Comparison of ENCODE assay signal across 9 cellular contexts in genomic region chr13:114100446-114101320, GRCh38. TPM values are rescaled to one million over a fixed set of nuclear protein-coding genes. Genes with fewer than 3 reads are reported as not detected.
DNase-seq lines count a peak whose midpoint lies in the region; ATAC-seq, FAIRE-seq and TF ChIP-seq lines count a peak whose summit lies in the region.
"Had no signal": no experiment of that assay in that cellular context is flagged by ENCODE, and none has a peak within 500 bp of the region (broad histone marks: within the 10 kb centered on the region; RNA-seq: fewer than 3 reads in every experiment).

No MANE protein-coding gene starts in this region.

- H3K9me3 Mint-ChIP-seq in astrocyte (ENCODE audit: unreplicated experiment): peaks cover under 1% of the 10 kb centered on the region
- H3K9me3 Mint-ChIP-seq: activated T-helper 1 cell treated with anti-CD3 and anti-CD28 coated beads, Interleukin-12 subunit alpha, Interleukin-12 subunit beta, Interleukin-2, Interleukin-4 antibody, amounts not matched to agents 30 ng/mL and 10 ng/mL and 1 ng/mL, durations not matched to agents 14 hours and 24 hours and 36 hours had no signal

- DNase-seq in SK-N-SH: peak; percentile 39
- DNase-seq in astrocyte (ENCODE audit: low read depth): no peak
- peak; percentile 45 for DNase-seq in lower lobe of right lung
- no peak for DNase-seq in hypothalamus (lab: John Stamatoyannopoulos, UW)
- DNase-seq in DMS79 (lab: John Stamatoyannopoulos, UW): no peak

- ATAC-seq in SK-N-SH treated with all-trans-retinoic acid at 6 μM for 48 hours (no peak), lower lobe of right lung (no peak), HG02571 (IDR thresholded peaks at IDR 0.05; ENCODE audit: unreplicated experiment) (no peak)

- H3K9ac ChIP-seq in SK-N-SH (no peak overlapping the region), astrocyte (ENCODE audit: low read length) (no peak overlapping the region)

- no peaks in the 10 kb centered on the region for H3K27me3 Mint-ChIP-seq in astrocyte (ENCODE audit: low read depth, unreplicated experiment)

- H3K27ac ChIP-seq in SK-N-SH (ENCODE audit: low read depth in 2 of 2, low read length in 1 of 2) (peak overlapping the region; percentile 22 to 24; a peak in 3 of 4 replicates), astrocyte (ENCODE audit: low read depth, low read length) (peak overlapping the region; percentile 42), lower lobe of right lung (no peak overlapping the region), thymus (ENCODE audit: low read depth) (peak overlapping the region; percentile 46)

- H3K27me3 ChIP-seq in SK-N-SH (ENCODE audit: insufficient read depth) (no peaks in the 10 kb centered on the region), astrocyte (ENCODE audit: insufficient read depth, low read length) (no peaks in the 10 kb centered on the region), lower lobe of right lung (ENCODE audit: low read depth) (no peaks in the 10 kb centered on the region), thymus (ENCODE audit: control insufficient read depth, insufficient read depth) (no peaks in the 10 kb centered on the region)

- peaks cover 7% of the 10 kb centered on the region for H3K36me3 Mint-ChIP-seq in astrocyte (ENCODE audit: low read depth, unreplicated experiment)

- H2AFZ ChIP-seq in SK-N-SH (ENCODE audit: low read depth) (no peak overlapping the region), astrocyte (ENCODE audit: low read depth, low read length) (no peak overlapping the region)

- no peak for TF ChIP-seq EP300 in SK-N-SH (IDR thresholded peaks at IDR 0.05; ENCODE audit: borderline replicate concordance in 1 of 2, low read depth in 1 of 2, low read length in 1 of 2)

- H4K20me1 ChIP-seq in SK-N-SH (ENCODE audit: insufficient read depth): peaks cover 57% of the 10 kb centered on the region
- peaks cover 79% of the 10 kb centered on the region for H4K20me1 ChIP-seq in astrocyte (ENCODE audit: insufficient read depth, low read length)

- no peak overlapping the region for H3K27ac Mint-ChIP-seq in astrocyte (ENCODE audit: unreplicated experiment)

- no peaks in the 10 kb centered on the region for H3K9me2 ChIP-seq in SK-N-SH

- H3K4me1 Mint-ChIP-seq in astrocyte (ENCODE audit: low read depth, unreplicated experiment): peaks cover 34% of the 10 kb centered on the region

- H3K4me1 ChIP-seq in SK-N-SH (ENCODE audit: control insufficient read depth in 1 of 2, insufficient read depth in 2 of 2, low read depth in 1 of 2, low read length in 1 of 2) (peaks cover 0 to 53% of the 10 kb centered on the region in 2 experiments; a peak in 1 of 4 replicates), astrocyte (ENCODE audit: insufficient read depth, low read length) (peaks cover 44% of the 10 kb centered on the region), lower lobe of right lung (peaks cover 13% of the 10 kb centered on the region), thymus (ENCODE audit: control insufficient read depth, insufficient read depth, low read length) (no peaks in the 10 kb centered on the region)

- no peak for TF ChIP-seq CTCF in SK-N-SH (IDR thresholded peaks at IDR 0.05)
- no peak for TF ChIP-seq CTCF in astrocyte (IDR thresholded peaks at IDR 0.05; ENCODE audit: insufficient read depth, low read depth, low read length)
- TF ChIP-seq CTCF in lower lobe of right lung (IDR thresholded peaks at IDR 0.05): no peak

- POLR2A ChIA-PET in SK-N-SH (lab: Yijun Ruan, JAX): no interaction called here

- CTCF ChIA-PET in SK-N-SH (lab: Yijun Ruan, JAX): no interaction called here

- intact Hi-C loops in lower lobe of right lung (cut with DNase I): no loop called here

- H3K36me3 ChIP-seq in SK-N-SH (replicated peaks in 1 of 2; ENCODE audit: control insufficient read depth in 1 of 2, insufficient read depth in 2 of 2, low read length in 1 of 2) (no peaks in the 10 kb centered on the region), astrocyte (ENCODE audit: insufficient read depth, low read length) (no peaks in the 10 kb centered on the region), lower lobe of right lung (no peaks in the 10 kb centered on the region), thymus (ENCODE audit: control insufficient read depth, insufficient read depth) (peaks cover 3% of the 10 kb centered on the region)

- 92% methylated on average over 17 of the region's 28 CpGs for WGBS in SK-N-SH (ENCODE audit: low lambda C conversion rate)
- WGBS in thymus: 90% methylated on average over 28 of the region's 28 CpGs

- H3K4me3 Mint-ChIP-seq in astrocyte (ENCODE audit: unreplicated experiment): no peak overlapping the region
- H3K4me3 Mint-ChIP-seq: activated T-helper 1 cell treated with anti-CD3 and anti-CD28 coated beads, Interleukin-12 subunit alpha, Interleukin-12 subunit beta, Interleukin-2, Interleukin-4 antibody, amounts not matched to agents 30 ng/mL and 10 ng/mL and 1 ng/mL, durations not matched to agents 14 hours and 24 hours and 36 hours had no signal

- H3K4me2 ChIP-seq in SK-N-SH: no peak overlapping the region
- H3K4me2 ChIP-seq in astrocyte (ENCODE audit: low read length): no peak overlapping the region

- H3K4me3 ChIP-seq in SK-N-SH (ENCODE audit: low read depth in 2 of 2, low read length in 1 of 2) (no peak overlapping the region), astrocyte (ENCODE audit: insufficient read depth, low read depth, low read length) (no peak overlapping the region), lower lobe of right lung (no peak overlapping the region), thymus (ENCODE audit: low read length) (no peak overlapping the region)

- no peak for TF ChIP-seq RAD21 in SK-N-SH (IDR thresholded peaks at IDR 0.05; ENCODE audit: low read length)

- H3K9me3 ChIP-seq in SK-N-SH (no peaks in the 10 kb centered on the region), astrocyte (ENCODE audit: insufficient read depth, low read depth, low read length) (no peaks in the 10 kb centered on the region), lower lobe of right lung (no peaks in the 10 kb centered on the region), thymus (ENCODE audit: control insufficient read depth) (no peaks in the 10 kb centered on the region)

- peaks cover 18% of the 10 kb centered on the region for H3F3A ChIP-seq in SK-N-SH (replicated peaks; ENCODE audit: insufficient read depth)

- FAIRE-seq in astrocyte (lab: Jason Lieb, UNC): no peak

- H3K79me2 ChIP-seq in SK-N-SH (ENCODE audit: insufficient read depth) (peaks cover 86% of the 10 kb centered on the region), astrocyte (ENCODE audit: insufficient read depth, low read length) (peaks cover 88% of the 10 kb centered on the region)

TF ChIP-seq in SK-N-SH, 30 proteins besides CTCF, POLR2A, EP300 and RAD21:
- TF ChIP-seq NRF1 (IDR thresholded peaks at IDR 0.05; ENCODE audit: low read depth, low read length) (no peak), RXRA (IDR thresholded peaks at IDR 0.05; ENCODE audit: borderline replicate concordance, low read depth) (no peak)
- TF ChIP-seq, protein P1, sequence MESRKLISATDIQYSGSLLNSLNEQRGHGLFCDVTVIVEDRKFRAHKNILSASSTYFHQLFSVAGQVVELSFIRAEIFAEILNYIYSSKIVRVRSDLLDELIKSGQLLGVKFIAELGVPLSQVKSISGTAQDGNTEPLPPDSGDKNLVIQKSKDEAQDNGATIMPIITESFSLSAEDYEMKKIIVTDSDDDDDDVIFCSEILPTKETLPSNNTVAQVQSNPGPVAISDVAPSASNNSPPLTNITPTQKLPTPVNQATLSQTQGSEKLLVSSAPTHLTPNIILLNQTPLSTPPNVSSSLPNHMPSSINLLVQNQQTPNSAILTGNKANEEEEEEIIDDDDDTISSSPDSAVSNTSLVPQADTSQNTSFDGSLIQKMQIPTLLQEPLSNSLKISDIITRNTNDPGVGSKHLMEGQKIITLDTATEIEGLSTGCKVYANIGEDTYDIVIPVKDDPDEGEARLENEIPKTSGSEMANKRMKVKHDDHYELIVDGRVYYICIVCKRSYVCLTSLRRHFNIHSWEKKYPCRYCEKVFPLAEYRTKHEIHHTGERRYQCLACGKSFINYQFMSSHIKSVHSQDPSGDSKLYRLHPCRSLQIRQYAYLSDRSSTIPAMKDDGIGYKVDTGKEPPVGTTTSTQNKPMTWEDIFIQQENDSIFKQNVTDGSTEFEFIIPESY (IDR thresholded peaks at IDR 0.05; ENCODE audit: borderline replicate concordance, low read depth): no peak

TF ChIP-seq in SK-N-SH treated with all-trans-retinoic acid at 6 μM for 48 hours, 23 proteins besides CTCF, POLR2A, EP300 and RAD21 (continues in another document):
- TF ChIP-seq OSR1 (CRISPR knock-in tag; IDR thresholded peaks at IDR 0.05) (no peak), CSDC2 (CRISPR knock-in tag; IDR thresholded peaks at IDR 0.05) (no peak), ISL1 (CRISPR knock-in tag; IDR thresholded peaks at IDR 0.05) (no peak), ZFP3 (CRISPR knock-in tag; IDR thresholded peaks at IDR 0.05) (no peak), TOX (CRISPR knock-in tag; IDR thresholded peaks at IDR 0.05; ENCODE audit: borderline replicate concordance) (no peak), ZNF8 (CRISPR knock-in tag; IDR thresholded peaks at IDR 0.05) (no peak), ESRRG (CRISPR knock-in tag; IDR thresholded peaks at IDR 0.05) (no peak), ARNTL (CRISPR knock-in tag; IDR thresholded peaks at IDR 0.05; ENCODE audit: borderline replicate concordance, low read depth) (no peak), TCF4 (CRISPR knock-in tag; IDR thresholded peaks at IDR 0.05; ENCODE audit: borderline replicate concordance) (no peak)
- TF ChIP-seq, protein P2, sequence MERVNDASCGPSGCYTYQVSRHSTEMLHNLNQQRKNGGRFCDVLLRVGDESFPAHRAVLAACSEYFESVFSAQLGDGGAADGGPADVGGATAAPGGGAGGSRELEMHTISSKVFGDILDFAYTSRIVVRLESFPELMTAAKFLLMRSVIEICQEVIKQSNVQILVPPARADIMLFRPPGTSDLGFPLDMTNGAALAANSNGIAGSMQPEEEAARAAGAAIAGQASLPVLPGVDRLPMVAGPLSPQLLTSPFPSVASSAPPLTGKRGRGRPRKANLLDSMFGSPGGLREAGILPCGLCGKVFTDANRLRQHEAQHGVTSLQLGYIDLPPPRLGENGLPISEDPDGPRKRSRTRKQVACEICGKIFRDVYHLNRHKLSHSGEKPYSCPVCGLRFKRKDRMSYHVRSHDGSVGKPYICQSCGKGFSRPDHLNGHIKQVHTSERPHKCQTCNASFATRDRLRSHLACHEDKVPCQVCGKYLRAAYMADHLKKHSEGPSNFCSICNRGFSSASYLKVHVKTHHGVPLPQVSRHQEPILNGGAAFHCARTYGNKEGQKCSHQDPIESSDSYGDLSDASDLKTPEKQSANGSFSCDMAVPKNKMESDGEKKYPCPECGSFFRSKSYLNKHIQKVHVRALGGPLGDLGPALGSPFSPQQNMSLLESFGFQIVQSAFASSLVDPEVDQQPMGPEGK (CRISPR knock-in tag; IDR thresholded peaks at IDR 0.05; ENCODE audit: borderline replicate concordance): no peak

RNA-seq across cellular contexts. Expression of gene RASA3, which starts 31.7 kb away (rescaled TPM):
- polyA plus RNA-seq in SK-N-SH (2012; rRNA removed): 23.9 and 25.1 TPM in 2 replicates
- polyA plus RNA-seq in SK-N-SH (2012; cell fraction: cytosol; rRNA removed): 17.3 and 20.8 TPM in 2 replicates
- 26.8 and 31.9 TPM in 2 replicates for polyA plus RNA-seq in SK-N-SH (2012; cell fraction: nucleus; rRNA removed)
- total RNA-seq in astrocyte: 41.1 and 41.4 TPM in 2 replicates
- 19.1 TPM for total RNA-seq in lower lobe of right lung
- 23.8 TPM for polyA plus RNA-seq in thymus

Comparison
In these comparisons a context has a peak if more than half of its experiments do, and no peak if none do; other contexts are left out.
1. DNase-seq: peak in SK-N-SH (single experiment) and lower lobe of right lung (single experiment); none in astrocyte (single experiment), hypothalamus (0 of 51) and DMS79 (single experiment).